In genomic region chr16:75298252-75298651, GRCh38 we compare ENCODE assay signal across 18 cellular contexts. TPM values are rescaled to one million over a fixed set of nuclear protein-coding genes. Genes with fewer than 3 reads are reported as not detected.
"Had no signal": no experiment of that assay in that cellular context is flagged by ENCODE, and none has a peak within 500 bp of the region (broad histone marks: within the 10 kb centered on the region; RNA-seq: fewer than 3 reads in every experiment).

No MANE protein-coding gene starts in this region.

- H3K27ac ChIP-seq: brain microvascular endothelial cell, coronary artery, ovary, tibial nerve, uterus had no signal

- H3K4me1 ChIP-seq: uterus had no signal

- ATAC-seq: heart left ventricle; naive thymus-derived CD8-positive, alpha-beta T cell had no signal

- H3K9me3 ChIP-seq: heart left ventricle, left ventricle myocardium inferior, ovary, tibial nerve, uterus had no signal

- H3K36me3 ChIP-seq: ovary, uterus had no signal

- H3K4me3 ChIP-seq: coronary artery, heart left ventricle, left ventricle myocardium inferior, ovary, tibial nerve, uterus had no signal

- DNase-seq: activated B cell treated with CpG ODN at 0.5 μM for 24 hours; activated CD4-positive, alpha-beta memory T cell treated with anti-CD3 and anti-CD28 coated beads for 36 hours; activated CD4-positive, alpha-beta T cell treated with anti-CD3 and anti-CD28 coated beads for 4 hours; activated naive CD4-positive, alpha-beta T cell treated with Interleukin-2 at 50 U/mL for 16 hours; activated T-cell treated with anti-CD3 and anti-CD28 coated beads for 4 hours; brain microvascular endothelial cell; effector CD4-positive, alpha-beta T cell; heart left ventricle; kidney; left ventricle myocardium inferior; naive thymus-derived CD8-positive, alpha-beta T cell; ovary; stimulated activated naive CD4-positive, alpha-beta T cell treated with Interleukin-2 at 50 U/mL for 16 hours; SW 1271; uterus had no signal

- H3K27me3 ChIP-seq: brain microvascular endothelial cell, heart left ventricle, ovary, tibial nerve, uterus had no signal

RNA-seq across cellular contexts. Expression of gene BCAR1, which starts 46.8 kb away (rescaled TPM):
- total RNA-seq: activated B cell treated with CpG ODN at 0.5 μM for 24 hours; T-helper 2 cell treated with Interferon-gamma antibody and Interleukin-4, amounts not matched to agents 100 ng/mL and 5 ng/mL, for 36 hours had no signal
- polyA plus RNA-seq: naive thymus-derived CD8-positive, alpha-beta T cell had no signal
